Comparison of ENCODE assay signal across 1 cellular context in genomic region chr12:67268335-67268895, GRCh38.
A peak's percentile ranks its signal among the peaks of the same experiment; 100 is the strongest.
TF ChIP-seq lines count a peak whose summit lies in the region.

No MANE protein-coding gene starts in this region.

TF ChIP-seq in K562, 482 proteins besides CTCF, POLR2A, EP300 and RAD21 (continued from another document and continues in another):
- TF ChIP-seq TFAP4 (CRISPR knock-in tag; IDR thresholded peaks at IDR 0.05; ENCODE audit: borderline replicate concordance) = no peak; the same call in 1 of the 2 replicates
- 0 out of 2 replicates have a peak, but pooled peaks have one; percentile 3 for TF ChIP-seq TCF3 (CRISPR knock-in tag; IDR thresholded peaks at IDR 0.05)
- peak in 1 of 2 experiments; percentile 95 for TF ChIP-seq AFF1 (IDR thresholded peaks at IDR 0.05; ENCODE audit: low read depth in 1 of 2, partially characterized antibody in 2 of 2)
- TF ChIP-seq ZNF668 (CRISPR knock-in tag; IDR thresholded peaks at IDR 0.05) = no peak
- peak; percentile 58 for TF ChIP-seq CREB1 (IDR thresholded peaks at IDR 0.05)
- no peak for TF ChIP-seq CREB1 (CRISPR knock-in tag; IDR thresholded peaks at IDR 0.05)
- TF ChIP-seq MEIS2 (IDR thresholded peaks at IDR 0.05; ENCODE audit: partially characterized antibody) = peak; percentile 39
- peak; percentile 14; the same call in 1 of the 2 replicates for TF ChIP-seq POLR2AphosphoS5 (IDR thresholded peaks at IDR 0.05; ENCODE audit: control insufficient read depth, insufficient read depth, low read depth, low read length)
- TF ChIP-seq ZZZ3 (IDR thresholded peaks at IDR 0.05) = no peak
- peak; percentile 94 for TF ChIP-seq HCFC1 (IDR thresholded peaks at IDR 0.05; ENCODE audit: low read depth, low read length)
- TF ChIP-seq ARID1B (IDR thresholded peaks at IDR 0.05) = no peak
- no peak for TF ChIP-seq TFE3 (CRISPR knock-in tag; IDR thresholded peaks at IDR 0.05)
- no peak for TF ChIP-seq ZNF561 (CRISPR knock-in tag; conservative IDR thresholded peaks at IDR 0.05)
- peak; percentile 82 for TF ChIP-seq FOS (IDR thresholded peaks at IDR 0.05; ENCODE audit: extremely low read depth, insufficient read length)
- TF ChIP-seq ZNF75A (CRISPR knock-in tag; IDR thresholded peaks at IDR 0.05) = no peak
- TF ChIP-seq CREM (IDR thresholded peaks at IDR 0.05; ENCODE audit: low read depth) = peak; percentile 85
- TF ChIP-seq ZBTB40 (IDR thresholded peaks at IDR 0.05) = no peak
- TF ChIP-seq ZBTB40 (CRISPR knock-in tag; IDR thresholded peaks at IDR 0.05) = no peak
- no peak for TF ChIP-seq MTA2 (IDR thresholded peaks at IDR 0.05; ENCODE audit: low read depth)
- no peak for TF ChIP-seq ZBTB26 (CRISPR knock-in tag; IDR thresholded peaks at IDR 0.05)
- TF ChIP-seq PHF8 (IDR thresholded peaks at IDR 0.05; ENCODE audit: borderline replicate concordance, low read length) = peak; percentile 62
- TF ChIP-seq ZNF253 (CRISPR knock-in tag; conservative IDR thresholded peaks at IDR 0.05) = no peak
- 0 out of 4 replicates have a peak, but pooled peaks have one; percentile 44 to 55 for TF ChIP-seq TBL1XR1 (IDR thresholded peaks at IDR 0.05; ENCODE audit: low read length in 2 of 2)
- TF ChIP-seq IRF9 (tag; IDR thresholded peaks at IDR 0.05) = no peak
- no peak for TF ChIP-seq NR4A1 (CRISPR knock-in tag; IDR thresholded peaks at IDR 0.05)
- TF ChIP-seq NR4A1 (tag; IDR thresholded peaks at IDR 0.05) = no peak
- no peak for TF ChIP-seq FUS (optimal IDR thresholded peaks at IDR 0.05; ENCODE audit: low read depth, low read length)
- no peak for TF ChIP-seq BCOR (IDR thresholded peaks at IDR 0.05)
- TF ChIP-seq KAT2B (IDR thresholded peaks at IDR 0.05; ENCODE audit: low read depth, low read length) = no peak
- TF ChIP-seq GTF2B (IDR thresholded peaks at IDR 0.05; ENCODE audit: extremely low read depth, insufficient read length) = peak; percentile 32
- no peak for TF ChIP-seq NFATC3 (IDR thresholded peaks at IDR 0.05)
- no peak for TF ChIP-seq ZNF695 (CRISPR knock-in tag; IDR thresholded peaks at IDR 0.05)
- TF ChIP-seq RBBP5 (IDR thresholded peaks at IDR 0.05; ENCODE audit: borderline replicate concordance, insufficient read depth, low read length, poor library complexity, severe bottlenecking) = peak; percentile 8
- TF ChIP-seq ZNF41 (CRISPR knock-in tag; conservative IDR thresholded peaks at IDR 0.05) = no peak
- TF ChIP-seq ZNF717 (CRISPR knock-in tag; IDR thresholded peaks at IDR 0.05) = no peak; the same call in 1 of the 2 replicates
- TF ChIP-seq PHF20 (IDR thresholded peaks at IDR 0.05; ENCODE audit: partially characterized antibody) = no peak
- TF ChIP-seq CBFA2T3 (IDR thresholded peaks at IDR 0.05) = no peak
- no peak for TF ChIP-seq PRMT5 (CRISPR knock-in tag; IDR thresholded peaks at IDR 0.05)
- TF ChIP-seq KHSRP (IDR thresholded peaks at IDR 0.05) = no peak
- TF ChIP-seq ZBTB2 (IDR thresholded peaks at IDR 0.05) = no peak
- no peak for TF ChIP-seq HDGF (IDR thresholded peaks at IDR 0.05)
- no peak for TF ChIP-seq FOXK1 (CRISPR knock-in tag; IDR thresholded peaks at IDR 0.05; ENCODE audit: borderline replicate concordance)
- no peak for TF ChIP-seq ZNF239 (CRISPR knock-in tag; IDR thresholded peaks at IDR 0.05)
- TF ChIP-seq STAG1 (CRISPR knock-in tag; IDR thresholded peaks at IDR 0.05; ENCODE audit: borderline replicate concordance) = no peak
- TF ChIP-seq ZKSCAN3 (CRISPR knock-in tag; IDR thresholded peaks at IDR 0.05) = no peak
- TF ChIP-seq KLF16 (IDR thresholded peaks at IDR 0.05) = no peak
- peak; percentile 22 for TF ChIP-seq SP2 (IDR thresholded peaks at IDR 0.05; ENCODE audit: extremely low read depth, low read depth, low read length, poor library complexity, severe bottlenecking)
